In the genomic region with DNA sequence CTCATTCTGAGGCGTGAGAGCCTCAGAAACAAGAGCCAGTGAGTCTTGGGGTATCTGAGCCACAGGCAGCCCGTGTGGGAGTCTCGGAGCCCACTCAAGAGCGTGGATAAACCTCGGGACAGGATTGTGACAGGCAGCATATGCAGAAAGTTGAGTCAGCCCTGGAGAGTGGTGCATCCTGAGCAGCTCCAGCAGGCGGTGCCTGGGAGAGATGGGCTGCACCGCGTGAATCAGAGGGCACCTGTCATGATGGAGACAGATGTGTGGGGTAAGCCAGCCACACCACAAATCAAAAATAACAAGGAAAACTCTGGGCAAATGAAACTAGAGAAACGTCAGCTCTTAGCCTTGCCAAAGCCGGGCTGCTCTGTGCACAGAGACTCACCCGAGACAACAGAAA, we compare ENCODE assay signal across 16 cellular contexts. TPM values are rescaled to one million over a fixed set of nuclear protein-coding genes. Genes with fewer than 3 reads are reported as not detected.
DNase-seq lines count a peak whose midpoint lies in the region; ATAC-seq, FAIRE-seq and TF ChIP-seq lines count a peak whose summit lies in the region.
"Had no signal": no experiment of that assay in that cellular context is flagged by ENCODE, and none has a peak within 500 bp of the region (broad histone marks: within the 10 kb centered on the region; RNA-seq: fewer than 3 reads in every experiment).

No MANE protein-coding gene starts in this region.

- no peak overlapping the region for H2AFZ ChIP-seq in K562 (ENCODE audit: low read depth, low read length)

- CTCF ChIA-PET in HEK293 (lab: Yijun Ruan, JAX) (interaction anchor here (0.7 to 2.2 kb wide), 8 partner anchors 10 to 552 kb away, joined by 3 to 10 read pairs (median 5); no protein-coding TSS in a partner anchor), K562 (lab: Yijun Ruan, JAX; ENCODE audit: low intra/inter-chr PET ratio) (no interaction called here)
- CTCF ChIA-PET in activated CD4-positive, alpha-beta T cell treated with anti-CD3 and anti-CD28 coated beads, Interleukin-2, amount 10 ng/mL, durations not matched to agents 7 days and 5 days (lab: Charles Lee) = interaction anchor here (0.8 kb wide), 1 partner anchor 34 kb away, joined by 3 read pairs; no protein-coding TSS in a partner anchor

- TF ChIP-seq EP300 in K562 (IDR thresholded peaks at IDR 0.05; ENCODE audit: low read length) = no peak

- H3K36me3 Mint-ChIP-seq in activated T-cell treated with anti-CD3 and anti-CD28 coated beads, Interleukin-2, amount 50 U/mL, for 4 hours (ENCODE audit: insufficient read depth) = no peaks in the 10 kb centered on the region
- no peaks in the 10 kb centered on the region for H3K36me3 Mint-ChIP-seq in activated CD4-positive, alpha-beta T cell treated with anti-CD3 and anti-CD28 coated beads, Interleukin-2, amount 10 ng/mL, durations not matched to agents 7 days and 5 days (ENCODE audit: low read depth)
- H3K36me3 Mint-ChIP-seq: T-cell had no signal

- H3K27me3 ChIP-seq in K562 (ENCODE audit: control insufficient read depth in 2 of 2, insufficient read depth in 2 of 2, low read length in 2 of 2) = peaks cover 20 to 38% of the 10 kb centered on the region in 2 experiments; a peak in 4 of 5 replicates
- H3K27me3 ChIP-seq: colonic mucosa had no signal

- TF ChIP-seq CTCF in HEK293 (tag by site-specific recombination; IDR thresholded peaks at IDR 0.05) = peak; percentile 25; the same call in 1 of the 2 replicates
- no peak for TF ChIP-seq CTCF in K562 (IDR thresholded peaks at IDR 0.05 in 2 of 3, conservative IDR thresholded peaks at IDR 0.05 in 1 of 3; ENCODE audit: insufficient read depth in 2 of 3, low read depth in 1 of 3, low read length in 3 of 3)
- TF ChIP-seq CTCF in mucosa of descending colon (IDR thresholded peaks at IDR 0.05) = no peak

- H3K9ac ChIP-seq in K562 (ENCODE audit: insufficient read depth in 1 of 2, low read depth in 2 of 2, low read length in 2 of 2) = no peak overlapping the region; a peak in 1 of 4 replicates

- FAIRE-seq in K562 (lab: Jason Lieb, UNC) = no peak

- H3K27ac Mint-ChIP-seq in activated CD4-positive, alpha-beta T cell treated with anti-CD3 and anti-CD28 coated beads, Interleukin-2, amount 10 ng/mL, durations not matched to agents 7 days and 5 days = no peak overlapping the region
- H3K27ac Mint-ChIP-seq: stimulated activated naive B cell treated with anti-CD40 and anti-IgM and Interleukin-4, amounts not matched to agents 10 μg/mL and 1 μg/mL and 100 μg/mL, for 72 hours; T-cell had no signal

- H3K9me3 ChIP-seq in HEK293 (ENCODE audit: control insufficient read depth, insufficient read depth, low read depth, low read length) = no peaks in the 10 kb centered on the region; the same call in 1 of the 2 replicates
- no peaks in the 10 kb centered on the region for H3K9me3 ChIP-seq in K562 (replicated peaks; ENCODE audit: control insufficient read depth, insufficient read depth, low read depth, low read length)
- no peaks in the 10 kb centered on the region for H3K9me3 ChIP-seq in mucosa of descending colon
- H3K9me3 ChIP-seq: colonic mucosa, psoas muscle had no signal

- TF ChIP-seq POLR2A in K562 (conservative IDR thresholded peaks at IDR 0.05) = no peak

- peaks cover 54% of the 10 kb centered on the region for H3K27me3 Mint-ChIP-seq in activated T-cell treated with anti-CD3 and anti-CD28 coated beads, Interleukin-2, amount 50 U/mL, for 4 hours (ENCODE audit: low read depth)
- H3K27me3 Mint-ChIP-seq in activated CD4-positive, alpha-beta T cell treated with anti-CD3 and anti-CD28 coated beads, Interleukin-2, amount 10 ng/mL, durations not matched to agents 7 days and 5 days = peaks cover 47% of the 10 kb centered on the region

- H3K4me1 Mint-ChIP-seq in activated T-cell treated with anti-CD3 and anti-CD28 coated beads, Interleukin-2, amount 50 U/mL, for 4 hours (ENCODE audit: low read depth) = peaks cover 18% of the 10 kb centered on the region
- H3K4me1 Mint-ChIP-seq in activated CD4-positive, alpha-beta T cell treated with anti-CD3 and anti-CD28 coated beads, Interleukin-2, amount 10 ng/mL, durations not matched to agents 7 days and 5 days = peaks cover 1% of the 10 kb centered on the region

- BruUV-seq in K562 (replicated peaks; lab: Mats Ljungman, UMichigan) = no TSS peak

- H3K36me3 ChIP-seq in HEK293 (ENCODE audit: control insufficient read depth in 2 of 2, insufficient read depth in 1 of 2, low read length in 2 of 2) (no peaks in the 10 kb centered on the region; a peak in 1 of 3 replicates), K562 (ENCODE audit: control insufficient read depth, insufficient read depth, low read length) (no peaks in the 10 kb centered on the region), mucosa of descending colon (ENCODE audit: low read depth) (no peaks in the 10 kb centered on the region)
- H3K36me3 ChIP-seq: colonic mucosa had no signal

- H3K4me3 Mint-ChIP-seq in activated T-cell treated with anti-CD3 and anti-CD28 coated beads, Interleukin-2, amount 50 U/mL, for 4 hours = no peak overlapping the region
- no peak overlapping the region for H3K4me3 Mint-ChIP-seq in activated CD4-positive, alpha-beta T cell treated with anti-CD3 and anti-CD28 coated beads, Interleukin-2, amount 10 ng/mL, durations not matched to agents 7 days and 5 days
- H3K4me3 Mint-ChIP-seq: stimulated activated naive B cell treated with anti-CD40 and anti-IgM and Interleukin-4, amounts not matched to agents 10 μg/mL and 1 μg/mL and 100 μg/mL, for 72 hours; T-cell had no signal

- peaks cover 3% of the 10 kb centered on the region for H3K9me3 Mint-ChIP-seq in activated T-cell treated with anti-CD3 and anti-CD28 coated beads, Interleukin-2, amount 50 U/mL, for 4 hours
- H3K9me3 Mint-ChIP-seq in activated CD4-positive, alpha-beta T cell treated with anti-CD3 and anti-CD28 coated beads, Interleukin-2, amount 10 ng/mL, durations not matched to agents 7 days and 5 days = peaks cover 2% of the 10 kb centered on the region

- no peaks in the 10 kb centered on the region for H3K9me1 ChIP-seq in K562 (ENCODE audit: control insufficient read depth, insufficient read depth, low read length)

- 0% methylated on average over 11 of the region's 11 CpGs for WGBS in K562 (ENCODE audit: insufficient coverage, low coverage, missing lambda C conversion rate)

- H3K27ac ChIP-seq in HEK293 (ENCODE audit: extremely low read depth, low read depth, low read length) = no peak overlapping the region
- no peak overlapping the region for H3K27ac ChIP-seq in K562 (ENCODE audit: extremely low read depth, low read depth, low read length)
- H3K27ac ChIP-seq: C4-2B, colonic mucosa, psoas muscle had no signal

- in situ Hi-C loops in K562 (cut with MboI) = loop anchor here (25.0 kb wide), 1 partner anchor 839 kb away; no protein-coding TSS in a partner anchor

- ATAC-seq in activated T-cell treated with anti-CD3 and anti-CD28 coated beads, Interleukin-2, amount 50 U/mL, for 4 hours = peak; percentile 49 to 58
- peak; percentile 56; the same call in 1 of the 3 replicates for ATAC-seq in K562
- ATAC-seq in mucosa of descending colon = no peak
- ATAC-seq in GM18861 (IDR thresholded peaks at IDR 0.05; ENCODE audit: unreplicated experiment) = no peak
- ATAC-seq: PC-3, psoas muscle, T-cell had no signal

- H3K79me2 ChIP-seq in K562 (ENCODE audit: control insufficient read depth, insufficient read depth, low read length) = no peaks in the 10 kb centered on the region

- H3K4me2 ChIP-seq in K562 (ENCODE audit: insufficient read depth, low read length) = no peak overlapping the region

- H3K4me1 ChIP-seq in HEK293 (ENCODE audit: control insufficient read depth, insufficient read depth, low read length) (peaks cover 25% of the 10 kb centered on the region), K562 (replicated peaks in 1 of 2; ENCODE audit: control insufficient read depth in 2 of 2, insufficient read depth in 2 of 2, low read length in 2 of 2) (no peaks in the 10 kb centered on the region; a peak in 1 of 5 replicates), mucosa of descending colon (ENCODE audit: low read depth) (no peaks in the 10 kb centered on the region)
- H3K4me1 ChIP-seq: colonic mucosa, psoas muscle had no signal

- H3K4me3 ChIP-seq in HEK293 (ENCODE audit: low read depth, low read length) (no peak overlapping the region), K562 (no peak overlapping the region), mucosa of descending colon (no peak overlapping the region)
- H3K4me3 ChIP-seq: colonic mucosa, psoas muscle had no signal

- H4K20me1 ChIP-seq in K562 (replicated peaks; ENCODE audit: control insufficient read depth, insufficient read depth, low read length) = no peaks in the 10 kb centered on the region

- POLR2A ChIA-PET in HEK293 (lab: Yijun Ruan, JAX) (interaction anchor here (1.6 kb wide), 1 partner anchor 30 kb away, joined by 6 read pairs; a partner anchor contains a TSS), K562 (lab: Yijun Ruan, JAX) (interaction anchor here (0.6 to 1.8 kb wide), 2 partner anchors 13 to 16 kb away, joined by 3 to 8 read pairs; no protein-coding TSS in a partner anchor)
- POLR2A ChIA-PET in activated CD4-positive, alpha-beta T cell treated with anti-CD3 and anti-CD28 coated beads, Interleukin-2, amount 10 ng/mL, durations not matched to agents 7 days and 5 days (lab: Charles Lee) = no interaction called here

- DNase-seq in activated T-cell treated with anti-CD3 and anti-CD28 coated beads, Interleukin-2, amount 50 U/mL, for 4 hours = no peak
- DNase-seq in activated T-cell treated with anti-CD3 and anti-CD28 coated beads for 4 hours = no peak
- DNase-seq in K562 (ENCODE audit: extremely low read depth in 1 of 4, low spot score in 3 of 4) = no peak
- peak; percentile 58 for DNase-seq in putamen (ENCODE audit: low spot score)
- DNase-seq in mucosa of descending colon = no peak
- no peak for DNase-seq in activated CD4-positive, alpha-beta T cell treated with anti-CD3 and anti-CD28 coated beads, Interleukin-2, amount 10 ng/mL, durations not matched to agents 7 days and 5 days
- DNase-seq: colonic mucosa; mesenchymal stem cell; NCI-H2227 treated with DMSO at 0.1 percent for 48 hours; PC-3; psoas muscle; stimulated activated naive B cell treated with anti-CD40 and anti-IgM and Interleukin-4, amounts not matched to agents 10 μg/mL and 1 μg/mL and 100 μg/mL, for 72 hours; T-cell had no signal

- no peak for TF ChIP-seq RAD21 in K562 (CRISPR knock-in tag; conservative IDR thresholded peaks at IDR 0.05 in 1 of 2, IDR thresholded peaks at IDR 0.05 in 1 of 2)

- intact Hi-C loops in K562 (cut with micrococcal nuclease) = no loop called here
- intact Hi-C loops in mucosa of descending colon (cut with DNase I, micrococcal nuclease) = no loop called here

RNA-seq across cellular contexts. Expression of a gene that starts 30.0 kb away (rescaled TPM):
- 100 to 1,000 TPM; 160 to 173 (median 168) TPM for total RNA-seq in activated T-cell treated with anti-CD3 and anti-CD28 coated beads, Interleukin-2, amount 50 U/mL, for 4 hours
- total RNA-seq in K562 (2011; cell fraction: chromatin; rRNA removed; ENCODE audit: low replicate concordance) = 71.1 and 129 TPM in 2 replicates
- total RNA-seq in K562 (2011; cell fraction: nucleolus; rRNA removed) = 77.1 and 97.6 TPM in 2 replicates
- total RNA-seq in K562 (2011; cell fraction: nucleoplasm; rRNA removed) = 95.7 and 96.5 TPM in 2 replicates
- total RNA-seq in K562 (2014; rRNA removed) = 95.5 and 113 TPM in 2 replicates
- total RNA-seq in K562 (2014; rRNA removed; fragmentation: Illumina TruSeq; extraction: Trizol) = 110 TPM in 2 replicates
- total RNA-seq in K562 (2015; rRNA removed; fragmentation: Illumina TruSeq; extraction: Trizol) = 108 and 113 TPM in 2 replicates
- 86.1 and 92.6 TPM in 2 replicates for total RNA-seq in K562 (2021)
- polyA plus RNA-seq in K562 (2011; rRNA removed) = 86.1 and 99.0 TPM in 2 replicates
- 61.1 and 61.7 TPM in 2 replicates for polyA plus RNA-seq in K562 (2011; cell fraction: cytosol; rRNA removed)
- polyA plus RNA-seq in K562 (2011; cell fraction: nucleus; rRNA removed) = 106 and 126 TPM in 2 replicates
- polyA plus RNA-seq in K562 (2012) = 56.6 and 69.1 TPM in 2 replicates
- polyA plus RNA-seq in K562 (2014; fragmentation: Illumina TruSeq; extraction: Trizol) = 98.2 and 111 TPM in 2 replicates
- polyA plus RNA-seq in K562 (2014; fragmentation: Nextera tagmentation; extraction: Ambion mirVana) = 10 to 100 TPM; 42.1 to 59.6 TPM
- 99.3 and 128 TPM in 2 replicates for polyA plus RNA-seq in K562 (2014; rRNA removed)
- 86.3 and 90.5 TPM in 2 replicates for polyA minus RNA-seq in K562 (2011; rRNA and poly(A)+ RNA removed)
- polyA minus RNA-seq in K562 (2011; cell fraction: cytosol; rRNA and poly(A)+ RNA removed) = 26.8 and 34.8 TPM in 2 replicates
- polyA minus RNA-seq in K562 (2011; cell fraction: nucleus; rRNA and poly(A)+ RNA removed) = 62.5 and 81.8 TPM in 2 replicates
- 10 to 100 TPM; 53.1 to 67.1 (median 65.6) TPM for total RNA-seq in mucosa of descending colon
- total RNA-seq in activated CD4-positive, alpha-beta T cell treated with anti-CD3 and anti-CD28 coated beads, Interleukin-2, amount 10 ng/mL, durations not matched to agents 7 days and 5 days = 100 to 1,000 TPM in 1 of 2 experiments, 10 to 100 TPM in 1; 96.0 to 113 TPM

RNA-seq across cellular contexts. Expression of a gene that starts 50.2 kb away (rescaled TPM):
- total RNA-seq in activated T-cell treated with anti-CD3 and anti-CD28 coated beads, Interleukin-2, amount 50 U/mL, for 4 hours = not detected
- not detected in 2 replicates for total RNA-seq in K562 (2011; cell fraction: chromatin; rRNA removed; ENCODE audit: low replicate concordance)
- total RNA-seq in K562 (2011; cell fraction: nucleolus; rRNA removed) = not detected in 2 replicates
- not detected in 2 replicates for total RNA-seq in K562 (2011; cell fraction: nucleoplasm; rRNA removed)
- not detected in 2 replicates for total RNA-seq in K562 (2014; rRNA removed)
- not detected in 2 replicates for total RNA-seq in K562 (2014; rRNA removed; fragmentation: Illumina TruSeq; extraction: Trizol)
- total RNA-seq in K562 (2015; rRNA removed; fragmentation: Illumina TruSeq; extraction: Trizol) = not detected in 2 replicates
- not detected in 2 replicates for total RNA-seq in K562 (2021)
- polyA plus RNA-seq in K562 (2011; rRNA removed) = not detected in 2 replicates
- not detected in 2 replicates for polyA plus RNA-seq in K562 (2011; cell fraction: cytosol; rRNA removed)
- polyA plus RNA-seq in K562 (2011; cell fraction: nucleus; rRNA removed) = not detected in 2 replicates
- not detected in 2 replicates for polyA plus RNA-seq in K562 (2012)
- polyA plus RNA-seq in K562 (2014; fragmentation: Illumina TruSeq; extraction: Trizol) = not detected in 2 replicates
- polyA plus RNA-seq in K562 (2014; fragmentation: Nextera tagmentation; extraction: Ambion mirVana) = not detected
- polyA plus RNA-seq in K562 (2014; rRNA removed) = not detected in 2 replicates
- polyA minus RNA-seq in K562 (2011; rRNA and poly(A)+ RNA removed) = not detected in 2 replicates
- polyA minus RNA-seq in K562 (2011; cell fraction: cytosol; rRNA and poly(A)+ RNA removed) = not detected in 2 replicates
- polyA minus RNA-seq in K562 (2011; cell fraction: nucleus; rRNA and poly(A)+ RNA removed) = not detected in 2 replicates
- under 1 TPM in 1 of 3 donors, not detected in 2; 0.32 TPM for total RNA-seq in mucosa of descending colon
- not detected for total RNA-seq in activated CD4-positive, alpha-beta T cell treated with anti-CD3 and anti-CD28 coated beads, Interleukin-2, amount 10 ng/mL, durations not matched to agents 7 days and 5 days
- total RNA-seq: colonic mucosa, PC-3, psoas muscle, T-cell had no signal
- polyA plus RNA-seq: psoas muscle had no signal

Comparison
In these comparisons a context has a peak if more than half of its experiments do, and no peak if none do; other contexts are left out.
1. ATAC-seq: peak in activated T-cell treated with anti-CD3 and anti-CD28 coated beads, Interleukin-2, amount 50 U/mL, for 4 hours (2 of 2) and K562 (single experiment); none in mucosa of descending colon (single experiment) and GM18861 (single experiment).